Comparison of ENCODE assay signal across 17 cellular contexts in the genomic region with DNA sequence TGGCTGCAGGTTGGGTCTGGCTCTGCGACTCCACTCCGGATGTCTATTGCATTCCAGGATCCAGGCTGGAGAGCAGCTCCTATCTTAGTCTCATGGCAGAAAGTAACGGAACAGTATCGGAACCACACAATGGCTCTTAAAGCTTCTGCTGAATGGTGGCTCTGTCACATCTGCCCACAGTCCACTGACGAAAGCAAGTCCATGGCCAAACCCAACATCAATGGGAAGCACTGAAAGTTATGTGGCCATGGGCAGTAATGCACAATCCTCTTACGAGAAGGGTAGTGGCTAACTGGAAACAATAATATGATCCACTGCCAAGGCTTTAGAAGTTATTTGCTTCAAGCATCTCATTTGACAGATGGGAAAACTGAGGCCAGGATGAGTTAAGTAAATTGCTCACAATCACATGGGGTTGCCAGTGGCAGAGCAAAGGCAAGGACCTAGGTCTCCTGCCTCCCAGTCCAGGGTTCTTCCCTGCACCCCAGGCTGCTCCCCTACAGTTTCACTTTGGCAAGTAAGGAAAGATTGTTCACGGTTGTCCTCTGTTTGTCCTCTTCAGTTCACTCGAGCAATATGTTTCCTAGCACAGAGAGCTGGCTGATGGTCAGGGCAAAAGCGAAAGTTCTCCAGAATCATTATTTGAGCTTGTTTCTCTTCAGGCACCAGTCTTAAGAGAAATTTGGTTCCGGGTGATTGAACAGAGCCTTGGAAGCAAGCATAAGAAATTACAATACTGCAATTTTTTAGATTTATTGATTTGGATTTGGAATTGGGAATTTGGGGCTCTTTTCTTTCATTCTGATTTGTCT. TPM values are rescaled to one million over a fixed set of nuclear protein-coding genes. Genes with fewer than 3 reads are reported as not detected.
DNase-seq lines count a peak whose midpoint lies in the region; ATAC-seq and TF ChIP-seq lines count a peak whose summit lies in the region.
"Had no signal": no experiment of that assay in that cellular context is flagged by ENCODE, and none has a peak within 500 bp of the region (broad histone marks: within the 10 kb centered on the region; RNA-seq: fewer than 3 reads in every experiment).

No MANE protein-coding gene starts in this region.

- intact Hi-C loops in breast epithelium (cut with DNase I; ENCODE audit: low total_unique reads) (no loop called here), mammary epithelial cell (cut with micrococcal nuclease) (no loop called here)

- H4K20me1 ChIP-seq in mammary epithelial cell (ENCODE audit: insufficient read depth, low read length) (no peaks in the 10 kb centered on the region), osteoblast (ENCODE audit: insufficient read depth, low read length) (no peaks in the 10 kb centered on the region)
- H4K20me1 ChIP-seq: BLaER1 treated with 17β-estradiol and CSF1 and Interleukin-3, amounts not matched to agents 10 nM and 100 nM had no signal

- CTCF ChIA-PET in mammary epithelial cell (lab: Charles Lee; ENCODE audit: low non-redundant PET), result no interaction called here

- in situ Hi-C loops in mammary epithelial cell (cut with MboI; ENCODE audit: low sequenced_read_pairs in 2 of 2), result no loop called here
- in situ Hi-C loops in ACHN (cut with HindIII; ENCODE audit: low pct_ligation_motif_present, low pct_unique_long_range_greater_than_20kb, low sequenced_read_pairs), result no loop called here

- no peak overlapping the region for H3K4me2 ChIP-seq in mammary epithelial cell (ENCODE audit: insufficient read depth, low read depth, low read length)
- no peak overlapping the region for H3K4me2 ChIP-seq in osteoblast (ENCODE audit: insufficient read depth, low read length)
- H3K4me2 ChIP-seq: SK-N-SH had no signal

- H2AFZ ChIP-seq in mammary epithelial cell (ENCODE audit: low read depth, low read length), result no peak overlapping the region
- no peak overlapping the region for H2AFZ ChIP-seq in osteoblast (ENCODE audit: low read length)

- TF ChIP-seq CTCF in breast epithelium (IDR thresholded peaks at IDR 0.05) (no peak), mammary epithelial cell (conservative IDR thresholded peaks at IDR 0.05 in 1 of 2, IDR thresholded peaks at IDR 0.05 in 1 of 2; ENCODE audit: extremely low read depth in 1 of 2, insufficient read depth in 1 of 2, low read depth in 1 of 2, low read length in 2 of 2) (no peak), osteoblast (IDR thresholded peaks at IDR 0.05; ENCODE audit: extremely low read depth, low read depth, low read length) (no peak)

- TF ChIP-seq POLR2A in breast epithelium (IDR thresholded peaks at IDR 0.05), result no peak
- TF ChIP-seq POLR2A in GM18505 (IDR thresholded peaks at IDR 0.05; ENCODE audit: borderline replicate concordance, extremely low read depth, insufficient read depth, insufficient read length), result no peak

- H3K9me3 ChIP-seq in breast epithelium (no peaks in the 10 kb centered on the region), mammary epithelial cell (replicated peaks; ENCODE audit: insufficient read depth, low read length) (no peaks in the 10 kb centered on the region), osteoblast (ENCODE audit: low read depth, low read length) (no peaks in the 10 kb centered on the region)
- H3K9me3 ChIP-seq: BLaER1 treated with 17β-estradiol and CSF1 and Interleukin-3, amounts not matched to agents 10 nM and 100 nM; SK-N-SH had no signal

- H3K79me2 ChIP-seq in mammary epithelial cell (ENCODE audit: insufficient read depth, low read length), result no peaks in the 10 kb centered on the region
- H3K79me2 ChIP-seq in osteoblast (ENCODE audit: insufficient read depth, low read length), result no peaks in the 10 kb centered on the region

- no peaks in the 10 kb centered on the region for H3K36me3 ChIP-seq in breast epithelium
- H3K36me3 ChIP-seq in mammary epithelial cell (ENCODE audit: insufficient read depth, low read length), result no peaks in the 10 kb centered on the region
- H3K36me3 ChIP-seq in osteoblast (ENCODE audit: insufficient read depth, low read length), result no peaks in the 10 kb centered on the region
- H3K36me3 ChIP-seq: BLaER1 treated with 17β-estradiol and CSF1 and Interleukin-3, amounts not matched to agents 10 nM and 100 nM had no signal

- H3K27me3 ChIP-seq in breast epithelium (no peaks in the 10 kb centered on the region), mammary epithelial cell (ENCODE audit: insufficient read depth, low read length) (no peaks in the 10 kb centered on the region), osteoblast (ENCODE audit: insufficient read depth, low read length) (peaks cover 4% of the 10 kb centered on the region)
- H3K27me3 ChIP-seq: BLaER1 treated with 17β-estradiol and CSF1 and Interleukin-3, amounts not matched to agents 10 nM and 100 nM had no signal

- H3K4me1 ChIP-seq in breast epithelium (no peaks in the 10 kb centered on the region), mammary epithelial cell (ENCODE audit: insufficient read depth, low read length) (no peaks in the 10 kb centered on the region), osteoblast (ENCODE audit: insufficient read depth, low read length) (peaks cover 9% of the 10 kb centered on the region)

- dilution Hi-C loops in mammary epithelial cell (cut with HindIII; ENCODE audit: low sequenced_read_pairs), result no loop called here

- H3K9ac ChIP-seq in mammary epithelial cell (ENCODE audit: insufficient read depth, low read length), result no peak overlapping the region
- H3K9ac ChIP-seq: BLaER1 treated with 17β-estradiol and CSF1 and Interleukin-3, amounts not matched to agents 10 nM and 100 nM; SK-N-SH had no signal

- H3K4me3 ChIP-seq in breast epithelium (no peak overlapping the region), mammary epithelial cell (replicated peaks in 1 of 3; ENCODE audit: insufficient read depth in 1 of 3, low read depth in 2 of 3, low read length in 3 of 3) (no peak overlapping the region), osteoblast (ENCODE audit: insufficient read depth, low read length) (no peak overlapping the region)
- H3K4me3 ChIP-seq: BLaER1 treated with 17β-estradiol and CSF1 and Interleukin-3, amounts not matched to agents 10 nM and 100 nM had no signal

- WGBS in mammary epithelial cell (ENCODE audit: low coverage, missing lambda C conversion rate), result 77% methylated on average over 10 of the region's 10 CpGs

- H3K27ac ChIP-seq in breast epithelium, result peak overlapping the region; percentile 35 to 41
- H3K27ac ChIP-seq in mammary epithelial cell (ENCODE audit: insufficient read depth, low read depth, low read length), result no peak overlapping the region
- no peak overlapping the region for H3K27ac ChIP-seq in osteoblast (ENCODE audit: low read depth, low read length)

- DNase-seq in breast epithelium (ENCODE audit: low spot score in 2 of 2) (no peak), mammary epithelial cell (no peak), left lobe of liver (ENCODE audit: low spot score) (no peak), osteoblast (ENCODE audit: insufficient read length, low spot score, missing footprints) (peak; percentile 73), ACHN (no peak), cortex of kidney (lab: John Stamatoyannopoulos, UW) (no peak)
- DNase-seq: 8988T; CD8-positive, alpha-beta memory T cell; GDM1; NCI-H1092; NCI-H524 treated with DMSO at 0.1 percent for 48 hours had no signal

- ATAC-seq in left lobe of liver (peak; percentile 9), GM18505 (IDR thresholded peaks at IDR 0.05; ENCODE audit: unreplicated experiment) (no peak), GM21390 (IDR thresholded peaks at IDR 0.05; ENCODE audit: unreplicated experiment) (no peak)
- ATAC-seq: Panc1, Right ventricle myocardium inferior had no signal

- no TSS peak for BruUV-seq in mammary epithelial cell (replicated peaks; lab: Mats Ljungman, UMichigan)

RNA-seq across cellular contexts. Expression of a gene that starts 54.2 kb away (rescaled TPM):
- total RNA-seq in breast epithelium (10 to 100 TPM; 22.0 to 39.3 (median 30.9) TPM), mammary epithelial cell (100 to 1,000 TPM in 1 of 2 donors, 10 to 100 TPM in 1; 88.4 to 123 TPM), left lobe of liver (22.6 TPM), osteoblast (184 TPM in 2 replicates)
- polyA plus RNA-seq in mammary epithelial cell, result 74.7 TPM
- 44.0 TPM for polyA minus RNA-seq in mammary epithelial cell

RNA-seq across cellular contexts. Expression of a gene that starts 54.9 kb away (rescaled TPM):
- total RNA-seq in breast epithelium, result 10 to 100 TPM in 2 of 3 donors, 1 to 10 TPM in 1; 6.0 to 20.2 (median 13.1) TPM
- total RNA-seq in mammary epithelial cell, result 10 to 100 TPM; 12.5 to 39.8 TPM
- 7.4 TPM for polyA plus RNA-seq in mammary epithelial cell
- polyA minus RNA-seq in mammary epithelial cell, result 21.2 TPM
- total RNA-seq in left lobe of liver, result 3.4 TPM
- total RNA-seq in osteoblast, result 17.1 and 21.7 TPM in 2 replicates
- total RNA-seq: CD8-positive, alpha-beta memory T cell had no signal

Comparison
In these comparisons a context has a peak if more than half of its experiments do, and no peak if none do; other contexts are left out.
1. H3K27ac ChIP-seq: peak in breast epithelium (2 of 2); none in mammary epithelial cell (single experiment) and osteoblast (single experiment).